10 cellular contexts compared by ENCODE assay signal in the genomic region with DNA sequence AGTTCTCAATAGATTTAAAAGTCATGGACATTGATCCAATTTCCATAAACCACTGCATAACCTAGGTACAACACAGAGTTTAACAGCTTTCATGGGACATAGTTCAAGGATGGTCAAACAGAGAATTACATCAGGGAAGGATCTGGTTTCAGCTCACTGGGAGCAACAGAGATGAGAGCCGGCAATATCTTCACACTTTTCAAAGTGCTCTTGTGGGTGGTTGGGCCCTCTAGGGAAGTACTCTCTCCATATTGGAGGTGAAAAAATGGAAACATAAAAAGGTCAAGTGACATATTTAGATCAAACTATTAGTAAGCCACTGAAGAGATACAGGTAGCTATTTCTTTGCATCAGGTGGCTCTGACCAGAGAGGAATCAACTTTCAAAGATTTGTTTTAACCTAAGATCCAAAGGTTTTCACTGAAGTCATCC.
DNase-seq lines count a peak whose midpoint lies in the region; ATAC-seq and TF ChIP-seq lines count a peak whose summit lies in the region.
"Had no signal": no experiment of that assay in that cellular context is flagged by ENCODE, and none has a peak within 500 bp of the region (broad histone marks: within the 10 kb centered on the region; RNA-seq: fewer than 3 reads in every experiment).

No MANE protein-coding gene starts in this region.

- no peaks in the 10 kb centered on the region for H3K9me2 ChIP-seq in MM.1S (replicated peaks; ENCODE audit: insufficient read depth, low read length)

- H3K27ac ChIP-seq in MM.1S (ENCODE audit: low read length), result no peak overlapping the region

- H3F3A ChIP-seq in MM.1S (ENCODE audit: insufficient read depth, low read length), result 0 out of 2 replicates have a peak, but pooled peaks cover 5% of the 10 kb centered on the region

- no peak overlapping the region for H3K4me2 ChIP-seq in MM.1S (ENCODE audit: low read depth, low read length)

- ATAC-seq in HG02623 (IDR thresholded peaks at IDR 0.05; ENCODE audit: unreplicated experiment) (peak; percentile 10), mucosa of descending colon (peak; percentile 40)

- no peak overlapping the region for H3K4me3 ChIP-seq in mucosa of descending colon
- H3K4me3 ChIP-seq in MM.1S (ENCODE audit: low read length), result no peak overlapping the region

- H3K79me2 ChIP-seq in MM.1S (ENCODE audit: low read length), result no peaks in the 10 kb centered on the region

- H2AFZ ChIP-seq in MM.1S (ENCODE audit: low read length), result no peak overlapping the region

- TF ChIP-seq CTCF in mucosa of descending colon (IDR thresholded peaks at IDR 0.05), result no peak
- TF ChIP-seq CTCF in MM.1S (IDR thresholded peaks at IDR 0.05; ENCODE audit: low read length), result no peak; the same call in 1 of the 2 replicates

- H3K4me1 ChIP-seq in mucosa of descending colon (ENCODE audit: low read depth) (no peaks in the 10 kb centered on the region), MM.1S (ENCODE audit: low read length) (peaks cover 41% of the 10 kb centered on the region)

- intact Hi-C loops in mucosa of descending colon (cut with DNase I, micrococcal nuclease), result no loop called here

- peak; percentile 28 for DNase-seq in NCI-H2171 treated with DMSO at 0.1 percent for 48 hours (lab: John Stamatoyannopoulos, UW)
- DNase-seq in NCI-H2171 (lab: John Stamatoyannopoulos, UW), result no peak
- DNase-seq in SK-N-DZ (ENCODE audit: low spot score), result peak; percentile 18
- DNase-seq in mucosa of descending colon, result no peak
- no peak for DNase-seq in OCI-M1 (lab: John Stamatoyannopoulos, UW)
- DNase-seq in NCI-H2081 (lab: John Stamatoyannopoulos, UW), result no peak
- DNase-seq in MM.1S, result no peak
- DNase-seq: activated CD8-positive, alpha-beta memory T cell treated with anti-CD3 and anti-CD28 coated beads, Interleukin-2, amount 50 U/mL, for 48 hours; cortex of kidney had no signal

- H3K9me3 ChIP-seq in mucosa of descending colon (no peaks in the 10 kb centered on the region), MM.1S (replicated peaks; ENCODE audit: insufficient read depth, low read length) (no peaks in the 10 kb centered on the region)

- no peak overlapping the region for H3K9ac ChIP-seq in MM.1S (ENCODE audit: low read length)

- H3K36me3 ChIP-seq in mucosa of descending colon (ENCODE audit: low read depth), result no peaks in the 10 kb centered on the region
- no peaks in the 10 kb centered on the region for H3K36me3 ChIP-seq in MM.1S (replicated peaks; ENCODE audit: insufficient read depth, low read length)

- H3K27me3 ChIP-seq in MM.1S (replicated peaks; ENCODE audit: insufficient read depth, low read length), result no peaks in the 10 kb centered on the region

- no peaks in the 10 kb centered on the region for H4K20me1 ChIP-seq in MM.1S (ENCODE audit: insufficient read depth, low read length)

Comparison
In these comparisons a context has a peak if more than half of its experiments do, and no peak if none do; other contexts are left out.
1. DNase-seq: peak in NCI-H2171 treated with DMSO at 0.1 percent for 48 hours (single experiment) and SK-N-DZ (single experiment); none in NCI-H2171 (single experiment), mucosa of descending colon (0 of 3), OCI-M1 (single experiment), NCI-H2081 (0 of 2) and MM.1S (single experiment).